ENCODE assay signal across 8 cellular contexts in the genomic region with DNA sequence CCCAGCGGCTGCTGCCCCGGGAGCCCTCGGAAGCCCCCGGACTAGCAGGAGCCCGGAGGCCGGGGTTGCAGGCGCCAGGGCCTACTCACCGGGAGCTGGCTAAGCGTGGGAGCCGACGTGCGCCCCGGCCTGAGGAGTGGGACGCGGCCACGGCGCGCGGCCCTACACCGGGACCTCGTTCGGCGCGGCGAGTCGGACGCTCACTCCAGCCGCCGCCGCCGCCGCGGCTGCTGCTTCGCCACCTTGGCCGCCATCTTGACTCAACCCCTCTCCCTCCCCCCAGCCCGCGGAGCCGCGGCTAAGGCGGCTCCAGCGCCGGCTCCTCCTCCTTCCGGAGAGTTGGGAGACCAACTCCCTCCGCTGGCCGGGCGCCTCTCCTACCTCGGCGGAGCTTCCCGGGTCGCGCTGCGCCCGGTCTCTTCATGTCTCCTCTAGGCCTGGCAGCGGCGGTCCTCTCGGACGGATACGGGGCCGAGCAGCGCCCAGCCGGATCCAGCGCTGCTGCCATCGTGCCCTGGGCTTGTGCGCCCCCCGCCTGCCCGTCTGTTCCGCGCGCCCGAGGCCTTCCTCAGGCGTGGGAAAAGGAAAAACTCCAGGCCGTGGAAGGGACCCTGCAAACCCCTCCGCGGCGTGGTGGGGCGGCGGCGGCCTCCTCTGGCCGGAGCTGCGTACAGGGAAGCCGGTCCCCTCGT. TPM values are rescaled to one million over a fixed set of nuclear protein-coding genes. Genes with fewer than 3 reads are reported as not detected.
A peak's percentile ranks its signal among the peaks of the same experiment; 100 is the strongest.
DNase-seq lines count a peak whose midpoint lies in the region; ATAC-seq, FAIRE-seq and TF ChIP-seq lines count a peak whose summit lies in the region.

Gene NCOR1, minus strand, starts transcription at position 262 of the 692 bp plus-strand sequence. CDS start 20,965 bp downstream, outside the sequence.

- peak within 1 kb of the TSS; percentile 98 for H3K4me3 Mint-ChIP-seq in dendritic cell treated with granulocyte-macrophage colony-stimulating factor and Interleukin-4, amounts not matched to agents 40 ng/mL and 50 ng/mL, for 4 days

- POLR2A ChIA-PET in HepG2 (lab: Yijun Ruan, JAX), result interaction anchor here (0.6 to 6.3 kb wide), 23 partner anchors 8 to 225 kb away, joined by 3 to 77 read pairs (median 4); partner anchors contain the start of genes CENPV and UBB

- peak; percentile 60; the same call in 1 of the 2 replicates for TF ChIP-seq RAD21 in HepG2 (CRISPR knock-in tag; IDR thresholded peaks at IDR 0.05)

- H3K36me3 ChIP-seq in HepG2 (replicated peaks in 1 of 2; ENCODE audit: control insufficient read depth in 1 of 2, insufficient read depth in 2 of 2, low read length in 2 of 2), result no peaks in the 10 kb centered on the region

- in situ Hi-C loops in HepG2 (cut with HindIII; ENCODE audit: extremely low pct_ligation_motif_present, low pct_unique_long_range_greater_than_20kb), result no loop called here

- peak within 1 kb of the TSS; percentile 84 to 91 (median 88) for H3K4me3 ChIP-seq in HepG2 (replicated peaks in 1 of 3; ENCODE audit: insufficient read depth in 1 of 3, low read depth in 2 of 3, low read length in 3 of 3)

- peaks cover 23% of the 10 kb centered on the region; the same call in 1 of the 2 replicates for H4K20me1 ChIP-seq in HepG2 (ENCODE audit: insufficient read depth, low read length)

- no peak for FAIRE-seq in HepG2 (lab: Jason Lieb, UNC)

- 0% methylated on average over 1 of the region's 82 CpGs for WGBS in HepG2 (ENCODE audit: low lambda C conversion rate)

- CTCF ChIA-PET in HepG2 (lab: Yijun Ruan, JAX; ENCODE audit: low intra/inter-chr PET ratio, low total read pairs), result no interaction called here

- peak within 1 kb of the TSS; percentile 99 for H3K27ac ChIP-seq in HepG2 (ENCODE audit: extremely low read length, insufficient read depth, low read length)

- H3K4me2 ChIP-seq in HepG2 (ENCODE audit: low read depth, low read length), result peak within 1 kb of the TSS; percentile 93

- H3K9me3 Mint-ChIP-seq in dendritic cell treated with granulocyte-macrophage colony-stimulating factor and Interleukin-4, amounts not matched to agents 40 ng/mL and 50 ng/mL, for 4 days, result no peaks in the 10 kb centered on the region

- peak; percentile 95 for DNase-seq in CD1c-positive myeloid dendritic cell (ENCODE audit: extremely low spot score)
- peak; percentile 93 for DNase-seq in NCI-H69 (lab: John Stamatoyannopoulos, UW)
- peak; percentile 75 to 83 for DNase-seq in activated CD4-positive, alpha-beta T cell treated with anti-CD3 and anti-CD28 coated beads, Interleukin-2, amount 50 U/mL, for 24 hours (ENCODE audit: low read depth in 1 of 2, low spot score in 1 of 2)
- peak; percentile 85 for DNase-seq in HepG2 (ENCODE audit: low spot score)
- DNase-seq in stimulated activated CD4-positive, alpha-beta T cell treated with anti-CD3 and anti-CD28 coated beads, Interleukin-2, amount 100 ng/mL, for 48 hours, result peak; percentile 82

- peak; percentile 91 to 93 for TF ChIP-seq POLR2A in HepG2 (IDR thresholded peaks at IDR 0.05; ENCODE audit: insufficient read depth in 1 of 2, low read depth in 2 of 2, low read length in 2 of 2)

- peaks cover 20% of the 10 kb centered on the region for H3K36me3 Mint-ChIP-seq in dendritic cell treated with granulocyte-macrophage colony-stimulating factor and Interleukin-4, amounts not matched to agents 40 ng/mL and 50 ng/mL, for 4 days (ENCODE audit: low read depth)

- no peaks in the 10 kb centered on the region for H3K27me3 Mint-ChIP-seq in dendritic cell treated with granulocyte-macrophage colony-stimulating factor and Interleukin-4, amounts not matched to agents 40 ng/mL and 50 ng/mL, for 4 days

- no TSS peak for BruUV-seq in HepG2 (replicated peaks; lab: Mats Ljungman, UMichigan)

- intact Hi-C loops in dendritic cell treated with granulocyte-macrophage colony-stimulating factor and Interleukin-4, amounts not matched to agents 40 ng/mL and 50 ng/mL, for 4 days (cut with micrococcal nuclease), result loop anchor here (5.0 kb wide), 1 partner anchor 72 kb away; no protein-coding TSS in a partner anchor
- intact Hi-C loops in HepG2 (cut with micrococcal nuclease; ENCODE audit: unreplicated experiment), result loop anchor here (1.0 to 5.0 kb wide), 2 partner anchors 71 to 137 kb away; partner anchors contain the start of gene CENPV

- TF ChIP-seq EP300 in HepG2 (IDR thresholded peaks at IDR 0.05; ENCODE audit: low read depth in 2 of 2, low read length in 2 of 2), result 0 out of 4 replicates have a peak, but pooled peaks of 1 of the 2 experiments have one; percentile 10
- TF ChIP-seq EP300 in HepG2 (CRISPR knock-in tag; IDR thresholded peaks at IDR 0.05; ENCODE audit: borderline replicate concordance), result peak; percentile 25; the same call in 1 of the 2 replicates

- ATAC-seq in GM19372 (IDR thresholded peaks at IDR 0.05; ENCODE audit: low read depth, unreplicated experiment) (peak; percentile 67), HG03521 (IDR thresholded peaks at IDR 0.05; ENCODE audit: unreplicated experiment) (peak; percentile 78), HepG2 (peak; percentile 90)

- H3K4me1 Mint-ChIP-seq in dendritic cell treated with granulocyte-macrophage colony-stimulating factor and Interleukin-4, amounts not matched to agents 40 ng/mL and 50 ng/mL, for 4 days (ENCODE audit: low read depth), result peaks cover 36% of the 10 kb centered on the region

- H3K9ac ChIP-seq in HepG2 (ENCODE audit: insufficient read depth, low read depth, low read length), result peak within 1 kb of the TSS; percentile 92

- H3K27me3 ChIP-seq in HepG2 (ENCODE audit: control insufficient read depth in 1 of 2, insufficient read depth in 2 of 2, low read length in 2 of 2), result no peaks in the 10 kb centered on the region; a peak in 1 of 5 replicates

- no peaks in the 10 kb centered on the region for H3K9me3 ChIP-seq in HepG2 (ENCODE audit: low read length)

- no peak within 1 kb of the TSS for H2AFZ ChIP-seq in HepG2 (ENCODE audit: low read length)

- peaks cover 83% of the 10 kb centered on the region for H3K79me2 ChIP-seq in HepG2 (ENCODE audit: insufficient read depth, low read length)

- peak; percentile 63 for TF ChIP-seq CTCF in HepG2 (CRISPR knock-in tag; IDR thresholded peaks at IDR 0.05)

- peaks cover 43% of the 10 kb centered on the region for H3K4me1 ChIP-seq in HepG2 (ENCODE audit: insufficient read depth, low read length)

- H3K27ac Mint-ChIP-seq in dendritic cell treated with granulocyte-macrophage colony-stimulating factor and Interleukin-4, amounts not matched to agents 40 ng/mL and 50 ng/mL, for 4 days, result peak within 1 kb of the TSS; percentile 90

TF ChIP-seq in HepG2, 621 proteins besides CTCF, POLR2A, EP300 and RAD21 (continues in another document):
- TF ChIP-seq KMT2B (CRISPR knock-in tag; IDR thresholded peaks at IDR 0.05) (peak; percentile 90), ASH2L (IDR thresholded peaks at IDR 0.05; ENCODE audit: insufficient read length, low read depth, low read length) (peak; percentile 88), SIX4 (CRISPR knock-in tag; IDR thresholded peaks at IDR 0.05) (no peak), RFX3 (CRISPR knock-in tag; IDR thresholded peaks at IDR 0.05) (no peak), NFYB (CRISPR knock-in tag; IDR thresholded peaks at IDR 0.05) (0 out of 2 replicates have a peak, but pooled peaks have one; percentile 26), KAT8 (CRISPR knock-in tag; IDR thresholded peaks at IDR 0.05) (peak; percentile 86), ZNF790 (CRISPR knock-in tag; IDR thresholded peaks at IDR 0.05; ENCODE audit: borderline replicate concordance) (0 out of 2 replicates have a peak, but pooled peaks have one; percentile 45), ZNF850 (CRISPR knock-in tag; conservative IDR thresholded peaks at IDR 0.05) (0 out of 2 replicates have a peak, but pooled peaks have one; percentile 62), ZNF772 (CRISPR knock-in tag; IDR thresholded peaks at IDR 0.05) (peak; percentile 49; the same call in 1 of the 2 replicates)
- TF ChIP-seq, protein P1, sequence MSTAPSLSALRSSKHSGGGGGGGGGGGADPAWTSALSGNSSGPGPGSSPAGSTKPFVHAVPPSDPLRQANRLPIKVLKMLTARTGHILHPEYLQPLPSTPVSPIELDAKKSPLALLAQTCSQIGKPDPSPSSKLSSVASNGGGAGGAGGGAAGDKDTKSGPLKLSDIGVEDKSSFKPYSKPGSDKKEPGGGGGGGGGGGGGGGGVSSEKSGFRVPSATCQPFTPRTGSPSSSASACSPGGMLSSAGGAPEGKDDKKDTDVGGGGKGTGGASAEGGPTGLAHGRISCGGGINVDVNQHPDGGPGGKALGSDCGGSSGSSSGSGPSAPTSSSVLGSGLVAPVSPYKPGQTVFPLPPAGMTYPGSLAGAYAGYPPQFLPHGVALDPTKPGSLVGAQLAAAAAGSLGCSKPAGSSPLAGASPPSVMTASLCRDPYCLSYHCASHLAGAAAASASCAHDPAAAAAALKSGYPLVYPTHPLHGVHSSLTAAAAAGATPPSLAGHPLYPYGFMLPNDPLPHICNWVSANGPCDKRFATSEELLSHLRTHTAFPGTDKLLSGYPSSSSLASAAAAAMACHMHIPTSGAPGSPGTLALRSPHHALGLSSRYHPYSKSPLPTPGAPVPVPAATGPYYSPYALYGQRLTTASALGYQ (CRISPR knock-in tag; IDR thresholded peaks at IDR 0.05), result peak; percentile 56

RNA-seq across cellular contexts. Expression of gene NCOR1, which starts in this region (rescaled TPM):
- 57.0 and 80.4 TPM in 2 replicates for total RNA-seq in HepG2 (2016; rRNA removed; fragmentation: Illumina TruSeq; extraction: Trizol)
- total RNA-seq in HepG2 (2016; cell fraction: cytosol; rRNA removed; fragmentation: Illumina TruSeq; extraction: Trizol; ENCODE audit: low read depth), result 22.7 and 28.3 TPM in 2 replicates
- total RNA-seq in HepG2 (2016; cell fraction: insoluble cytoplasmic fraction; rRNA removed; fragmentation: Illumina TruSeq; extraction: Trizol), result 55.2 and 73.8 TPM in 2 replicates
- 34.0 and 36.2 TPM in 2 replicates for total RNA-seq in HepG2 (2016; cell fraction: membrane; rRNA removed; fragmentation: Illumina TruSeq; extraction: Trizol)
- 89.2 and 101 TPM in 2 replicates for total RNA-seq in HepG2 (2016; cell fraction: nucleus; rRNA removed; fragmentation: Illumina TruSeq; extraction: Trizol)
- polyA plus RNA-seq in HepG2 (2011; rRNA removed), result 65.5 and 71.7 TPM in 2 replicates
- polyA plus RNA-seq in HepG2 (2011; cell fraction: cytosol; rRNA removed), result 55.8 and 62.9 TPM in 2 replicates
- 116 and 122 TPM in 2 replicates for polyA plus RNA-seq in HepG2 (2011; cell fraction: nucleus; rRNA removed)
- 42.3 and 47.6 TPM in 2 replicates for polyA plus RNA-seq in HepG2 (2012)
- 3.8 and 4.9 TPM in 2 replicates for polyA plus RNA-seq in HepG2 (2016; cell fraction: cytosol; fragmentation: Illumina TruSeq; extraction: Trizol; ENCODE audit: low read depth)
- 80.6 and 82.5 TPM in 2 replicates for polyA plus RNA-seq in HepG2 (2016; cell fraction: insoluble cytoplasmic fraction; fragmentation: Illumina TruSeq; extraction: Trizol; ENCODE audit: low read depth)
- polyA plus RNA-seq in HepG2 (2016; cell fraction: membrane; fragmentation: Illumina TruSeq; extraction: Trizol; ENCODE audit: low read depth), result 11.3 TPM in 2 replicates
- 85.3 and 89.2 TPM in 2 replicates for polyA plus RNA-seq in HepG2 (2016; cell fraction: nucleus; fragmentation: Illumina TruSeq; extraction: Trizol; ENCODE audit: insufficient read depth, low read depth)
- 273 and 332 TPM in 2 replicates for polyA minus RNA-seq in HepG2 (2011; rRNA and poly(A)+ RNA removed; ENCODE audit: low replicate concordance)
- 62.3 and 64.1 TPM in 2 replicates for polyA minus RNA-seq in HepG2 (2011; cell fraction: cytosol; rRNA and poly(A)+ RNA removed)
- polyA minus RNA-seq in HepG2 (2011; cell fraction: nucleus; rRNA and poly(A)+ RNA removed), result 263 and 278 TPM in 2 replicates

Comparison
In these comparisons a context has a peak if more than half of its experiments do, and no peak if none do; other contexts are left out.
1. Peak in every context shown above with its lines: DNase-seq, ATAC-seq, H3K4me3 ChIP-seq and H3K27ac ChIP-seq.